14 cellular contexts compared by ENCODE assay signal in the genomic region with DNA sequence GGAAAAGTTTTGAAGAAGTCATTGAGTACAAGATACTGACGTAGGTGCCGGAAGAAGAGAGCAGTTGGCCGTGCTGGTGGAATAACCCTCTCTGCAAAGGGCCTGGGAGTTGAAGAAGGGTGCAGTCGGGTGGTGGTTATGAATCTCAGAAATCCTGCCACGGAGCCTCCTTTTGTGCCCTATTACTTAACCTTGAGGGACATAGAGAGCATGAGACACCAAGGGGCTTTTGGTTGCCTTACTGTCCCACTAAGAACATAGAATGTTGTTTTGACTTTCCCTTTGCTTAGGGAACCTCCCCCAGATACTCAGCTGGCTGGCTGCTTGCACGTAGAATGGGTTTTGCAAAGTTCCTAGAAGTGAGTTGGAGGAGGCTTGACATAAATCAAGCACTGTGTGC.
A peak's percentile ranks its signal among the peaks of the same experiment; 100 is the strongest.
DNase-seq lines count a peak whose midpoint lies in the region; ATAC-seq and TF ChIP-seq lines count a peak whose summit lies in the region.
"Had no signal": no experiment of that assay in that cellular context is flagged by ENCODE, and none has a peak within 500 bp of the region (broad histone marks: within the 10 kb centered on the region; RNA-seq: fewer than 3 reads in every experiment).

No MANE protein-coding gene starts in this region.

- no peak for TF ChIP-seq CTCF in MM.1S (IDR thresholded peaks at IDR 0.05; ENCODE audit: low read length)
- TF ChIP-seq CTCF in WERI-Rb-1 (IDR thresholded peaks at IDR 0.05; ENCODE audit: low read depth, low read length), result no peak

- H4K20me1 ChIP-seq in MM.1S (ENCODE audit: insufficient read depth, low read length), result no peaks in the 10 kb centered on the region

- H3K27ac ChIP-seq in MM.1S (ENCODE audit: low read length), result peak overlapping the region; percentile 96
- no peak overlapping the region for H3K27ac ChIP-seq in WERI-Rb-1
- H3K27ac ChIP-seq: adrenal gland, tibial artery had no signal

- H3K79me2 ChIP-seq in MM.1S (ENCODE audit: low read length), result peaks cover 37% of the 10 kb centered on the region

- H3K9ac ChIP-seq in MM.1S (ENCODE audit: low read length), result peak overlapping the region; percentile 89

- H2AFZ ChIP-seq in MM.1S (ENCODE audit: low read length), result no peak overlapping the region

- H3F3A ChIP-seq in MM.1S (ENCODE audit: insufficient read depth, low read length), result peaks cover 30% of the 10 kb centered on the region

- H3K9me2 ChIP-seq in MM.1S (replicated peaks; ENCODE audit: insufficient read depth, low read length), result no peaks in the 10 kb centered on the region

- peak overlapping the region; percentile 30 for H3K4me3 ChIP-seq in MM.1S (ENCODE audit: low read length)
- no peak overlapping the region for H3K4me3 ChIP-seq in WERI-Rb-1 (ENCODE audit: low read depth, low read length)
- H3K4me3 ChIP-seq: adrenal gland, tibial artery had no signal

- H3K4me1 ChIP-seq in MM.1S (ENCODE audit: low read length), result peaks cover 35% of the 10 kb centered on the region
- H3K4me1 ChIP-seq: tibial artery had no signal

- peak overlapping the region; percentile 96 for H3K4me3 Mint-ChIP-seq in activated naive CD8-positive, alpha-beta T cell

- peaks cover 4% of the 10 kb centered on the region for H3K36me3 Mint-ChIP-seq in activated naive CD8-positive, alpha-beta T cell

- no peaks in the 10 kb centered on the region for H3K27me3 Mint-ChIP-seq in activated naive CD8-positive, alpha-beta T cell

- H3K4me2 ChIP-seq in MM.1S (ENCODE audit: low read depth, low read length), result peak overlapping the region; percentile 72

- peak overlapping the region; percentile 100 for H3K27ac Mint-ChIP-seq in activated naive CD8-positive, alpha-beta T cell

- peaks cover 8% of the 10 kb centered on the region for H3K36me3 ChIP-seq in MM.1S (replicated peaks; ENCODE audit: insufficient read depth, low read length)
- H3K36me3 ChIP-seq in WERI-Rb-1, result no peaks in the 10 kb centered on the region
- H3K36me3 ChIP-seq: adrenal gland, tibial artery had no signal

- H3K27me3 ChIP-seq in MM.1S (replicated peaks; ENCODE audit: insufficient read depth, low read length) (no peaks in the 10 kb centered on the region), WERI-Rb-1 (ENCODE audit: insufficient read depth, low read depth, severe bottlenecking) (no peaks in the 10 kb centered on the region)
- H3K27me3 ChIP-seq: adrenal gland, tibial artery had no signal

- peaks cover 4% of the 10 kb centered on the region for H3K9me3 Mint-ChIP-seq in activated naive CD8-positive, alpha-beta T cell (ENCODE audit: low read depth)

- ATAC-seq in GM19467 (IDR thresholded peaks at IDR 0.05; ENCODE audit: unreplicated experiment) (no peak), GM18907 (IDR thresholded peaks at IDR 0.05; ENCODE audit: unreplicated experiment) (no peak)

- H3K4me1 Mint-ChIP-seq in activated naive CD8-positive, alpha-beta T cell (ENCODE audit: low read depth), result peaks cover 45% of the 10 kb centered on the region

- DNase-seq in MM.1S (peak; percentile 81), WERI-Rb-1 (no peak), NCI-H526 treated with DMSO at 0.1 percent for 48 hours (lab: John Stamatoyannopoulos, UW) (no peak)
- DNase-seq in activated CD4-positive, alpha-beta T cell treated with anti-CD3 and anti-CD28 coated beads for 48 hours, result peak; percentile 58
- peak; percentile 31 for DNase-seq in stimulated activated CD4-positive, alpha-beta T cell treated with anti-CD3 and anti-CD28 coated beads, Interleukin-4, amount 100 ng/mL, for 1 hour
- DNase-seq: adrenal gland, Calu3, cortex of kidney, NCI-H1105 treated with DMSO at 0.1 percent for 48 hours, NCI-H446, tibial artery had no signal

- H3K9me3 ChIP-seq in MM.1S (replicated peaks; ENCODE audit: insufficient read depth, low read length) (no peaks in the 10 kb centered on the region), WERI-Rb-1 (ENCODE audit: severe bottlenecking) (no peaks in the 10 kb centered on the region)
- H3K9me3 ChIP-seq: adrenal gland had no signal

Comparison
In these comparisons a context has a peak if more than half of its experiments do, and no peak if none do; other contexts are left out.
1. DNase-seq: peak in MM.1S (single experiment), activated CD4-positive, alpha-beta T cell treated with anti-CD3 and anti-CD28 coated beads for 48 hours (single experiment) and stimulated activated CD4-positive, alpha-beta T cell treated with anti-CD3 and anti-CD28 coated beads, Interleukin-4, amount 100 ng/mL, for 1 hour (single experiment); none in WERI-Rb-1 (single experiment) and NCI-H526 treated with DMSO at 0.1 percent for 48 hours (single experiment).